1 cellular context compared by ENCODE assay signal in the genomic region with DNA sequence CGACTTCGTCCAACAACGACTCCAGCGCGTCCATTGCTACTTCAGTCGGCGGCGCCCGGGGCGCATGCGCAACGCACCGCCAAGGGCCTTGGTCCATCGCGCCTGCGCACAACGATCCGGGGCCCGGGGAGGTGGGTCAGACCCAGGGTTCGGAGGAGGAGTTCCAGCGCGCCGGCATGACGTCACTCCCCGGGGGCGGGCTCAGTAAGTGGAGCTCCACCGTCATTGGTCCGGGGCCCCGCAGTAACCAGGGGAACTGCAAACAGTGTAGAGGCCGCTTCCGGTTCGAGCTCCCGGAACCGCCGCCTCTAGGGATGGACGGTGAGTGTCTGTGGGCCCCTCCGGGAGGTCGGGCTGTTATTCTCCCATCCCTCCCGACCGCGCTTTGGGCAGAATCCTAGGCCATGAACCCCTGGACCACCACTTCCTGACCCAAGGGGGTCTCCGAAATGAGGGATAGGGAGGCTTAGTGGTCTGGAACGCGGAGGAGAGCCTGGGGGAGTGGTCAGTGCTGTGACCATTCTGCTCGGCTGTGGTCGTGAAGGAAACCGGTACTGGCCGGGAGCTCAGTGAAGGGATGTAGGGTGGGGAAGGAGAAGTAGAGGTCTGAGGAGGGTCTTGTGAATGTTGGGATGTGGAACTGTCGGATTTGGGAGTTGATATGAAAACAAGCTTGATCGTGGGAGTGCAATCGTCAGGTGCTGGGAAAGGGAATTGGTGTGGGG.
A peak's percentile ranks its signal among the peaks of the same experiment; 100 is the strongest.
TF ChIP-seq lines count a peak whose summit lies in the region.

Gene GTF3C1, minus strand, starts transcription at position 57 of the 725 bp plus-strand sequence. Its CDS starts 23 bp downstream, at position 34.
Gene KATNIP, plus strand, starts transcription at position 288 of the 725 bp plus-strand sequence. Its CDS starts 27 bp downstream, at position 315.

TF ChIP-seq in H1, 55 proteins besides CTCF, POLR2A, EP300 and RAD21 (continued from another document):
- no peak for TF ChIP-seq ATF2 (IDR thresholded peaks at IDR 0.05; ENCODE audit: low read length)
- TF ChIP-seq RXRA (IDR thresholded peaks at IDR 0.05; ENCODE audit: insufficient read depth, low read depth, low read length), result no peak
- TF ChIP-seq SIN3A (conservative IDR thresholded peaks at IDR 0.05 in 1 of 2, IDR thresholded peaks at IDR 0.05 in 1 of 2; ENCODE audit: low read depth in 1 of 2, low read length in 2 of 2), result peak; percentile 18 to 71; a peak in 1 of 4 replicates
- TF ChIP-seq TEAD4 (IDR thresholded peaks at IDR 0.05; ENCODE audit: low read depth, low read length), result no peak
